8 cellular contexts compared by ENCODE assay signal in the genomic region with DNA sequence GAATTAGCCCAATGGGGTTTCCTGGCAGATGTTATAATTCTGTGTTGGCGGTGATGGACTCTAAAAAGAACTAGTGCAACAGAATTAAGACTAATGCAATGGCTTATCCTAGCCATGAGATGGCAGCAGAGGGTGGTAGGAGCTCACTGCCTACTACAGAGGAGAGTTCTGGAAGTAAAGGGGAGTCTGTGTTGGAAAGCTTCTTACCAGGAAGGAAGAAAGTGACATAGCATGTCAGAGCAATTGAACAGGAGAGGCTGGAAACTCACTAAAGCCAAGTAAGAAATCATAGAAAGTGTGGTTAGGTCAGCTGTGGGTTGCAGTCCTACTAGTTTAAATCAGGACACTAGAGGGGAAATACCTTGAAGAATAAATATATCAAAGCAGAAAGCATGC. TPM values are rescaled to one million over a fixed set of nuclear protein-coding genes. Genes with fewer than 3 reads are reported as not detected.
A peak's percentile ranks its signal among the peaks of the same experiment; 100 is the strongest.
DNase-seq lines count a peak whose midpoint lies in the region; ATAC-seq and TF ChIP-seq lines count a peak whose summit lies in the region.

No MANE protein-coding gene starts in this region.

- H3K9me3 Mint-ChIP-seq in activated T-helper 17 cell treated with anti-CD3 and anti-CD28 coated beads, Interleukin-2, amount 50 U/mL, for 72 hours: no peaks in the 10 kb centered on the region

- no peaks in the 10 kb centered on the region for H3K4me1 Mint-ChIP-seq in activated T-helper 17 cell treated with anti-CD3 and anti-CD28 coated beads, Interleukin-2, amount 50 U/mL, for 72 hours

- in situ Hi-C loops in Caki2 (cut with HindIII; ENCODE audit: low pct_unique_long_range_greater_than_20kb, low sequenced_read_pairs): no loop called here

- H3K27me3 Mint-ChIP-seq in activated T-helper 17 cell treated with anti-CD3 and anti-CD28 coated beads, Interleukin-2, amount 50 U/mL, for 72 hours: peaks cover 8% of the 10 kb centered on the region

- H3K4me3 Mint-ChIP-seq in activated T-helper 17 cell treated with anti-CD3 and anti-CD28 coated beads, Interleukin-2, amount 50 U/mL, for 72 hours: no peak overlapping the region

- TF ChIP-seq CTCF in lower leg skin (IDR thresholded peaks at IDR 0.05): no peak

- H3K4me3 ChIP-seq in lower leg skin (ENCODE audit: low read depth, poor library complexity, severe bottlenecking): no peak overlapping the region

- ATAC-seq in GM18519 (IDR thresholded peaks at IDR 0.05; ENCODE audit: low FRiP score, unreplicated experiment) (peak; percentile 74), HG02885 (IDR thresholded peaks at IDR 0.05; ENCODE audit: poor library complexity, unreplicated experiment) (peak; percentile 72), Right ventricle myocardium superior (ENCODE audit: poor library complexity) (peak; percentile 90)
- ATAC-seq in activated T-helper 17 cell treated with anti-CD3 and anti-CD28 coated beads, Interleukin-2, amount 50 U/mL, for 72 hours (replicated peaks): peak; percentile 34

- H3K36me3 Mint-ChIP-seq in activated T-helper 17 cell treated with anti-CD3 and anti-CD28 coated beads, Interleukin-2, amount 50 U/mL, for 72 hours (ENCODE audit: low read depth): no peaks in the 10 kb centered on the region

- DNase-seq in Caki2 (ENCODE audit: low read depth) (peak; percentile 43), NCI-H1436 treated with DMSO at 0.1 percent for 48 hours (lab: John Stamatoyannopoulos, UW) (peak; percentile 15), Right ventricle myocardium superior (no peak), retina (peak; percentile 49), lower leg skin (ENCODE audit: low spot score in 2 of 2) (no peak)

- no peak overlapping the region for H3K27ac Mint-ChIP-seq in activated T-helper 17 cell treated with anti-CD3 and anti-CD28 coated beads, Interleukin-2, amount 50 U/mL, for 72 hours

- intact Hi-C loops in Right ventricle myocardium superior (cut with DNase I) (no loop called here), lower leg skin (cut with DNase I; ENCODE audit: low total_unique reads) (loop anchor here (10.0 kb wide), 1 partner anchor 765 kb away; no protein-coding TSS in a partner anchor)

- WGBS in lower leg skin, 2 donors: 24 to 32% methylated on average over 1 of the region's 1 CpG

- no peak for TF ChIP-seq POLR2A in lower leg skin (IDR thresholded peaks at IDR 0.05)

RNA-seq across cellular contexts. Expression of a gene that starts 6.3 kb away (rescaled TPM):
- total RNA-seq in Caki2 (2014; rRNA removed; shearing (Covaris generic); ENCODE audit: low replicate concordance): not detected in 2 replicates
- not detected for total RNA-seq in activated T-helper 17 cell treated with anti-CD3 and anti-CD28 coated beads, Interleukin-2, amount 50 U/mL, for 72 hours
- total RNA-seq in Right ventricle myocardium superior (not detected), lower leg skin (not detected)

Comparison
In these comparisons a context has a peak if more than half of its experiments do, and no peak if none do; other contexts are left out.
1. DNase-seq: peak in Caki2 (single experiment), NCI-H1436 treated with DMSO at 0.1 percent for 48 hours (single experiment) and retina (single experiment); none in Right ventricle myocardium superior (single experiment) and lower leg skin (0 of 2).
2. ATAC-seq: peak in every context shown above with its lines; median percentile 90 in Right ventricle myocardium superior; 74 in GM18519; 72 in HG02885; 34 in activated T-helper 17 cell treated with anti-CD3 and anti-CD28 coated beads, Interleukin-2, amount 50 U/mL, for 72 hours.